Comparison of ENCODE assay signal across 7 cellular contexts in genomic region chr3:7817239-7817638, GRCh38.
"Had no signal": no experiment of that assay in that cellular context is flagged by ENCODE, and none has a peak within 500 bp of the region (broad histone marks: within the 10 kb centered on the region; RNA-seq: fewer than 3 reads in every experiment).

No MANE protein-coding gene starts in this region.

- H3K4me3 Mint-ChIP-seq: IgD-negative memory B cell had no signal

- H3K4me1 Mint-ChIP-seq: IgD-negative memory B cell had no signal

- FAIRE-seq: HTR-8/SVneo had no signal

- H3K27me3 Mint-ChIP-seq: IgD-negative memory B cell had no signal

- H3K4me2 ChIP-seq: KMS-11 had no signal

- H3K9ac ChIP-seq: KMS-11 had no signal

- H3K27ac ChIP-seq: HL-60, KMS-11 had no signal

- H3K27ac Mint-ChIP-seq: IgD-negative memory B cell had no signal

- DNase-seq: IMR-90, KBM-7, KG1 had no signal

- H3K36me3 Mint-ChIP-seq: IgD-negative memory B cell had no signal
